8 cellular contexts compared by ENCODE assay signal in the genomic region with DNA sequence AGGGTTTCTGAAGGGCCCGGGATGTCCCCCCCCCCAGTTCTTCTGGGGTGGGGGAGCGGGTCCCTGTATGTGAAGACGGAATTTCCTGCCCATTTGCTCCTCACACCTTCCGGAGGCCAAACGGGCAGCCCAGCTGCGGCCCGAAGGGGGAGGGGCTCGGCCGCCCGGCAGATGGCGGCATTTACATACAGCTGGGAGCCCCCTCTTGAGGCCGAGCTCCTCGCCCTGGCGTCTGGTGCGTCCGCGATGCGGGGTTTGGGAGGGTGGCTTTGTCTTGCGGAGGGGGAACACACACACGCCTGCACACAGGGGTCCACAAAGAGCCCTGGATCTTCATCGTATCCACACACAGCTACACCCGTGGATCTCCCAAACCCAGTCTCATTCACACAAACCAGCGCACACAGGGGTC. TPM values are rescaled to one million over a fixed set of nuclear protein-coding genes. Genes with fewer than 3 reads are reported as not detected.
DNase-seq lines count a peak whose midpoint lies in the region; ATAC-seq and TF ChIP-seq lines count a peak whose summit lies in the region.

No MANE protein-coding gene starts in this region.

- no peak overlapping the region for H3K9ac ChIP-seq in parathyroid adenoma

- ATAC-seq in T-cell (replicated peaks in 1 of 4) (peak; percentile 20 to 51 (median 36)), GM19463 (IDR thresholded peaks at IDR 0.05; ENCODE audit: unreplicated experiment) (no peak)
- no peak for ATAC-seq in activated CD4-positive, CD25-positive, alpha-beta regulatory T cell treated with anti-CD3 and anti-CD28 coated beads, Interleukin-2, amount 50 U/mL, for 24 hours

- peak overlapping the region; percentile 58 for H2AFZ ChIP-seq in parathyroid adenoma

- no peaks in the 10 kb centered on the region for H3K79me2 ChIP-seq in parathyroid adenoma

- no peaks in the 10 kb centered on the region for H3K36me3 Mint-ChIP-seq in T-cell

- no peak overlapping the region for H3K27ac Mint-ChIP-seq in T-cell

- no peaks in the 10 kb centered on the region for H3K36me3 ChIP-seq in parathyroid adenoma (ENCODE audit: control insufficient read depth, insufficient read depth, low read length)

- no peaks in the 10 kb centered on the region for H3K9me3 ChIP-seq in parathyroid adenoma (ENCODE audit: control insufficient read depth, low read length)

- H3K27me3 ChIP-seq in parathyroid adenoma (ENCODE audit: control insufficient read depth, insufficient read depth, low read length): no peaks in the 10 kb centered on the region

- peaks cover 9% of the 10 kb centered on the region for H3K4me1 ChIP-seq in parathyroid adenoma

- H3K4me2 ChIP-seq in parathyroid adenoma (ENCODE audit: low read length): peak overlapping the region; percentile 13

- CTCF ChIA-PET in T-cell (lab: Charles Lee): interaction anchor here (0.6 to 1.2 kb wide), 3 partner anchors 9 to 410 kb away, joined by 3 to 4 read pairs (median 3); partner anchors contain the start of gene EID2B (in 1 of the 2)

- TF ChIP-seq CTCF in parathyroid adenoma (IDR thresholded peaks at IDR 0.05): peak; percentile 73

- H3K4me3 ChIP-seq in parathyroid adenoma (ENCODE audit: low read depth, low read length): no peak overlapping the region

- POLR2A ChIA-PET in T-cell (lab: Charles Lee): no interaction called here

- H3K27me3 Mint-ChIP-seq in T-cell: peaks cover 29 to 43% of the 10 kb centered on the region in 2 donors

- DNase-seq in activated CD8-positive, alpha-beta memory T cell treated with anti-CD3 and anti-CD28 coated beads, Interleukin-2, amount 50 U/mL, for 48 hours: peak; percentile 64
- DNase-seq in activated CD8-positive, alpha-beta memory T cell treated with anti-CD3 and anti-CD28 coated beads for 24 hours: no peak
- DNase-seq in NCI-H1436 (lab: John Stamatoyannopoulos, UW) (peak; percentile 90), T-cell (peak in 1 of 34 experiments; percentile 25), fibroblast of peridontal ligament (ENCODE audit: extremely low read depth) (peak; percentile 18)

- no peak overlapping the region for H3K27ac ChIP-seq in parathyroid adenoma

- peak overlapping the region; percentile 35 to 74 (median 61) for H3K4me3 Mint-ChIP-seq in T-cell

- no peaks in the 10 kb centered on the region for H3K9me3 Mint-ChIP-seq in T-cell

- peaks cover 18 to 21% (median 19%) of the 10 kb centered on the region in 3 donors for H3K4me1 Mint-ChIP-seq in T-cell

RNA-seq across cellular contexts. Expression of gene DLL3, which starts 0.9 kb away (rescaled TPM):
- under 1 TPM in 2 of 5 donors, not detected in 3; 0.16 to 0.20 TPM for total RNA-seq in T-cell

RNA-seq across cellular contexts. Expression of gene SELENOV, which starts 17.1 kb away (rescaled TPM):
- total RNA-seq in T-cell: not detected

RNA-seq across cellular contexts. Expression of gene TIMM50, which starts 17.2 kb away (rescaled TPM):
- 10 to 100 TPM; 50.5 to 53.7 (median 53.0) TPM for total RNA-seq in T-cell

RNA-seq across cellular contexts. Expression of gene EID2B, which starts 34.8 kb away (rescaled TPM):
- total RNA-seq in T-cell: 1 to 10 TPM; 4.1 to 6.3 (median 5.8) TPM

RNA-seq across cellular contexts. Expression of gene EID2, which starts 42.1 kb away (rescaled TPM):
- 10 to 100 TPM; 14.4 to 21.9 (median 19.8) TPM for total RNA-seq in T-cell

Comparison
In these comparisons a context has a peak if more than half of its experiments do, and no peak if none do; other contexts are left out.
1. ATAC-seq: peak in T-cell (4 of 4); none in activated CD4-positive, CD25-positive, alpha-beta regulatory T cell treated with anti-CD3 and anti-CD28 coated beads, Interleukin-2, amount 50 U/mL, for 24 hours (0 of 2) and GM19463 (single experiment).